ENCODE assay signal across 1 cellular context in the genomic region with DNA sequence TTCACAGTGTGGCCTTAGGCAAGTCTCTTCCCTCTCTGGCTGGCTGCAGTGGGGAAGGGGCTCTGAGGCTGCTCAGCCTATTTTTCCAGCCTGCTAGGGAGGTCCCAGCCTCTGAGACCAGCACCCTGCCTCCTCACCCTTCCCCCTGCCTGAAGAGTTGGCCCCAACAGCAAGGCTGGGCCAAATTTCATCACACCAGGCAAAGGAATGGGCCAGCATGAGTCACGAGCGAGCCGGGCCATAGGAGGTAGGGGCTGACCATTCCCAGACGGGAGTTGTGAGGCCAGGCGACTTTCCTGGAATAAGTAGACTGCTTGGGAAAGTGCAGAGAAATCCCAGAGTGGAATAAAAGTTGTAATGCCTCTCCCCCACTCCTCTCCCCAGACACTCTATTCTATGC.
A peak's percentile ranks its signal among the peaks of the same experiment; 100 is the strongest.
TF ChIP-seq lines count a peak whose summit lies in the region.

No MANE protein-coding gene starts in this region.

TF ChIP-seq in K562, 482 proteins besides CTCF, POLR2A, EP300 and RAD21 (continued from another document):
- TF ChIP-seq, protein P1, sequence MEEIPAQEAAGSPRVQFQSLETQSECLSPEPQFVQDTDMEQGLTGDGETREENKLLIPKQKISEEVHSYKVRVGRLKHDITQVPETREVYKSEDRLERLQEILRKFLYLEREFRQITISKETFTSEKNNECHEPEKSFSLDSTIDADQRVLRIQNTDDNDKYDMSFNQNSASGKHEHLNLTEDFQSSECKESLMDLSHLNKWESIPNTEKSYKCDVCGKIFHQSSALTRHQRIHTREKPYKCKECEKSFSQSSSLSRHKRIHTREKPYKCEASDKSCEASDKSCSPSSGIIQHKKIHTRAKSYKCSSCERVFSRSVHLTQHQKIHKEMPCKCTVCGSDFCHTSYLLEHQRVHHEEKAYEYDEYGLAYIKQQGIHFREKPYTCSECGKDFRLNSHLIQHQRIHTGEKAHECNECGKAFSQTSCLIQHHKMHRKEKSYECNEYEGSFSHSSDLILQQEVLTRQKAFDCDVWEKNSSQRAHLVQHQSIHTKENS (CRISPR knock-in tag; IDR thresholded peaks at IDR 0.05) = no peak
- TF ChIP-seq ARID3A (IDR thresholded peaks at IDR 0.05; ENCODE audit: borderline replicate concordance, low read depth, low read length) (no peak), ZNF778 (CRISPR knock-in tag; IDR thresholded peaks at IDR 0.05) (no peak), ATF3 (IDR thresholded peaks at IDR 0.05) (peak; percentile 40; the same call in 1 of the 2 replicates), ATF3 (CRISPR knock-in tag; conservative IDR thresholded peaks at IDR 0.05) (no peak), FOSL1 (tag; conservative IDR thresholded peaks at IDR 0.05) (peak; percentile 32; the same call in 1 of the 2 replicates), PRDM10 (IDR thresholded peaks at IDR 0.05; ENCODE audit: partially characterized antibody) (no peak), TFAM (CRISPR knock-in tag; conservative IDR thresholded peaks at IDR 0.05) (no peak), MNT (conservative IDR thresholded peaks at IDR 0.05) (no peak), KDM4B (IDR thresholded peaks at IDR 0.05; ENCODE audit: borderline replicate concordance in 2 of 2, low read depth in 1 of 2) (no peak), POLR3A (IDR thresholded peaks at IDR 0.05; ENCODE audit: borderline replicate concordance, extremely low read depth, insufficient read depth, insufficient read length) (no peak), HDGF (IDR thresholded peaks at IDR 0.05) (no peak), PYGO2 (tag; IDR thresholded peaks at IDR 0.05) (no peak), TEAD2 (tag; IDR thresholded peaks at IDR 0.05) (no peak)
